ENCODE assay signal across 9 cellular contexts in genomic region chr15:29637555-29637954, GRCh38.
"Had no signal": no experiment of that assay in that cellular context is flagged by ENCODE, and none has a peak within 500 bp of the region (broad histone marks: within the 10 kb centered on the region; RNA-seq: fewer than 3 reads in every experiment).

No MANE protein-coding gene starts in this region.

- H3K27ac Mint-ChIP-seq: GM23338, H9 had no signal

- H3K4me3 ChIP-seq: GM23338, K562 had no signal

- DNase-seq: H9, HCEC 1CT, IMR-90, KG1 had no signal

- FAIRE-seq: H1, H54, HTR-8/SVneo, K562 had no signal

- H3K4me3 Mint-ChIP-seq: GM23338, H9 had no signal

- ATAC-seq: GM23338, K562 had no signal
